In the genomic region with DNA sequence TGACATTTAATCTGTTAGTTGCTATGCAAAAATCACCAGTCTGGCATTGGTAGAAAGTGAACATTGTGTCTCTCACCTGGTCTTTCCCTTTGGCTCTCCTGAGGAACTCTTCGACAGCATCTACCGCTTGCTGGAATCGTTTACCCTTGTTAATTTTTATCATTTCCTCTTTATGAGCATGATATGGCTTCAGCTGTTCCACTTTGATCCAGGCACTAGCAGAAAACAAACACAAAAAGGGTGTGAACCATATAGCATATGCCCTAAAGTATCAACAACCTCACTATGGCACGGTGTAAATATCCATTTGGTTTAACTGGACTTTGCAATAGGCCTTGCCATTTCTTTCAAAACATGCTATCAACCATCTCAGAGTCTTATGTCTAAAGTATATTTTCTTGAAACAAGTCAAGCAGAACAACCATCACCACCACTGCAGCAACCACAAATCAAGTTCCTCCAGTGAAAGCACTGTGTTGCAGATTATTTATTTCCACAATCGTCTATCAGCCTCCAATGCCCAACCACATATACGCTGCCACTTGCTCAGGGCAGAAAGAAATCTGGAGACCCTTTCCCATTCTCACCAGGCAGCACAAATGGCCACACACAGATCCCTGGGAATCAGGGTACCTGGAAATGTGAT, we compare ENCODE assay signal across 23 cellular contexts. TPM values are rescaled to one million over a fixed set of nuclear protein-coding genes. Genes with fewer than 3 reads are reported as not detected.
A peak's percentile ranks its signal among the peaks of the same experiment; 100 is the strongest.
DNase-seq lines count a peak whose midpoint lies in the region; ATAC-seq, FAIRE-seq and TF ChIP-seq lines count a peak whose summit lies in the region.
"Had no signal": no experiment of that assay in that cellular context is flagged by ENCODE, and none has a peak within 500 bp of the region (broad histone marks: within the 10 kb centered on the region; RNA-seq: fewer than 3 reads in every experiment).

No MANE protein-coding gene starts in this region.

- peaks cover 40% of the 10 kb centered on the region for H3K36me3 ChIP-seq in CD8-positive, alpha-beta T cell (ENCODE audit: insufficient read depth, low read length)
- peaks cover 13 to 22% of the 10 kb centered on the region in 2 donors for H3K36me3 ChIP-seq in small intestine (ENCODE audit: control insufficient read depth in 2 of 2, insufficient read depth in 2 of 2, low read length in 2 of 2)

- no peak overlapping the region for H3K4me3 Mint-ChIP-seq in CD8-positive, alpha-beta T cell
- H3K4me3 Mint-ChIP-seq in memory B cell = peak overlapping the region; percentile 44
- H3K4me3 Mint-ChIP-seq: GM23338 had no signal

- H3K27ac ChIP-seq in CD8-positive, alpha-beta T cell (ENCODE audit: low read depth, low read length) = no peak overlapping the region
- H3K27ac ChIP-seq in VCaP (peak overlapping the region; percentile 56; the same call in 1 of the 2 replicates), small intestine (ENCODE audit: low read depth in 1 of 2, low read length in 1 of 2) (no peak overlapping the region)
- H3K27ac ChIP-seq: BLaER1 treated with 17β-estradiol and CSF1 and Interleukin-3, amounts not matched to agents 10 nM and 100 nM had no signal

- no peaks in the 10 kb centered on the region for H3K27me3 Mint-ChIP-seq in CD8-positive, alpha-beta T cell (ENCODE audit: low read depth)
- H3K27me3 Mint-ChIP-seq in memory B cell = no peaks in the 10 kb centered on the region
- H3K27me3 Mint-ChIP-seq: CD4-positive, alpha-beta memory T cell had no signal

- whole genome bisulfite sequencing in small intestine, 3 donors = 25 to 63% (median 48%) methylated on average over 6 of the region's 6 CpGs

- no peak for DNase-seq in CD8-positive, alpha-beta T cell
- DNase-seq in memory B cell (ENCODE audit: low spot score in 2 of 2) (no peak), small intestine (peak; percentile 59), KG1 (lab: John Stamatoyannopoulos, UW) (no peak)
- DNase-seq: KBM-7; NCI-H1105; NCI-H2029 treated with DMSO at 0.1 percent for 48 hours; NCI-H226; NCI-H524; NCI-H774; NK-92 treated with Interleukin-12 subunit alpha and Interleukin-12 subunit beta, amount 100 ng/mL, for 24 hours; SIG-M5 had no signal

- H3K4me1 ChIP-seq in CD8-positive, alpha-beta T cell (ENCODE audit: insufficient read depth, low read length) = no peaks in the 10 kb centered on the region
- H3K4me1 ChIP-seq in small intestine (ENCODE audit: control insufficient read depth in 2 of 2, insufficient read depth in 1 of 2, low read depth in 1 of 2, low read length in 1 of 2) = no peaks in the 10 kb centered on the region
- H3K4me1 ChIP-seq: HAP-1 had no signal

- H3K27me3 ChIP-seq in CD8-positive, alpha-beta T cell (ENCODE audit: insufficient read depth, low read length) = no peaks in the 10 kb centered on the region
- H3K27me3 ChIP-seq in small intestine (ENCODE audit: control insufficient read depth in 2 of 2, insufficient read depth in 2 of 2, low read length in 2 of 2) = no peaks in the 10 kb centered on the region
- H3K27me3 ChIP-seq: BLaER1 treated with 17β-estradiol and CSF1 and Interleukin-3, amounts not matched to agents 10 nM and 100 nM had no signal

- H3K4me1 Mint-ChIP-seq in CD8-positive, alpha-beta T cell (ENCODE audit: low read depth) = peaks cover 10% of the 10 kb centered on the region
- H3K4me1 Mint-ChIP-seq in memory B cell = peaks cover 11% of the 10 kb centered on the region
- H3K4me1 Mint-ChIP-seq: GM23338 had no signal

- FAIRE-seq in small intestine (lab: Jason Lieb, UNC) = no peak
- FAIRE-seq: GM12891 had no signal

- H3K9me3 ChIP-seq in CD8-positive, alpha-beta T cell (ENCODE audit: low read length) = no peaks in the 10 kb centered on the region
- no peaks in the 10 kb centered on the region for H3K9me3 ChIP-seq in small intestine (ENCODE audit: control insufficient read depth, low read depth)
- H3K9me3 ChIP-seq: BLaER1 treated with 17β-estradiol and CSF1 and Interleukin-3, amounts not matched to agents 10 nM and 100 nM; HAP-1 had no signal

- H3K27ac Mint-ChIP-seq in CD8-positive, alpha-beta T cell = peak overlapping the region; percentile 49
- peak overlapping the region; percentile 89 for H3K27ac Mint-ChIP-seq in memory B cell
- H3K27ac Mint-ChIP-seq: GM23338 had no signal

- no peak for TF ChIP-seq CTCF in CD8-positive, alpha-beta T cell (IDR thresholded peaks at IDR 0.05)
- no peak for TF ChIP-seq CTCF in VCaP (conservative IDR thresholded peaks at IDR 0.05)

- no peak overlapping the region for H3K4me3 ChIP-seq in CD8-positive, alpha-beta T cell (ENCODE audit: low read depth, low read length)
- H3K4me3 ChIP-seq in small intestine (ENCODE audit: low read depth in 1 of 2, low read length in 2 of 2) = no peak overlapping the region
- H3K4me3 ChIP-seq: BLaER1 treated with 17β-estradiol and CSF1 and Interleukin-3, amounts not matched to agents 10 nM and 100 nM; GM23338; HAP-1 had no signal

- peaks cover 82% of the 10 kb centered on the region for H3K36me3 Mint-ChIP-seq in CD8-positive, alpha-beta T cell
- H3K36me3 Mint-ChIP-seq in memory B cell = peaks cover 37% of the 10 kb centered on the region

- H3K9me3 Mint-ChIP-seq in CD8-positive, alpha-beta T cell = no peaks in the 10 kb centered on the region
- H3K9me3 Mint-ChIP-seq in memory B cell = no peaks in the 10 kb centered on the region
- H3K9me3 Mint-ChIP-seq: CD4-positive, alpha-beta memory T cell; GM23338 had no signal

- intact Hi-C loops in CD8-positive, alpha-beta T cell (cut with DNase I, micrococcal nuclease) = no loop called here

- POLR2A ChIA-PET in CD8-positive, alpha-beta T cell (lab: Charles Lee) = no interaction called here

- CTCF ChIA-PET in CD8-positive, alpha-beta T cell (lab: Charles Lee) = no interaction called here

- ATAC-seq in CD8-positive, alpha-beta T cell = no peak
- peak; percentile 65 for ATAC-seq in memory B cell (ENCODE audit: low read depth)
- no peak for ATAC-seq in GM21447 (IDR thresholded peaks at IDR 0.05; ENCODE audit: unreplicated experiment)
- ATAC-seq in GM21717 (IDR thresholded peaks at IDR 0.05; ENCODE audit: unreplicated experiment) = no peak
- ATAC-seq: GM23338, Panc1 had no signal

RNA-seq across cellular contexts. Expression of a gene that starts 14.3 kb away (rescaled TPM):
- total RNA-seq in CD8-positive, alpha-beta T cell = 10 to 100 TPM; 71.8 to 76.7 TPM
- 10 to 100 TPM; 43.0 to 66.9 (median 60.2) TPM for polyA plus RNA-seq in small intestine

RNA-seq across cellular contexts. Expression of a gene that starts 14.5 kb away (rescaled TPM):
- total RNA-seq in CD8-positive, alpha-beta T cell = 10 to 100 TPM; 57.1 to 65.3 TPM
- polyA plus RNA-seq in small intestine = 10 to 100 TPM; 12.3 to 19.8 (median 13.8) TPM

RNA-seq across cellular contexts. Expression of a gene that starts 30.4 kb away (rescaled TPM):
- 1 to 10 TPM; 7.9 to 8.6 TPM for total RNA-seq in CD8-positive, alpha-beta T cell
- 10 to 100 TPM; 28.6 to 84.1 (median 31.0) TPM for polyA plus RNA-seq in small intestine

RNA-seq across cellular contexts. Expression of a gene that starts 37.7 kb away (rescaled TPM):
- total RNA-seq in CD8-positive, alpha-beta T cell = not detected
- 1,000 to 10,000 TPM in 1 of 3 donors, 100 to 1,000 TPM in 2; 603 to 1,710 (median 839) TPM for polyA plus RNA-seq in small intestine
- total RNA-seq: CD4-positive, alpha-beta memory T cell; G401; GM23338; HT1080 had no signal
- polyA plus RNA-seq: CD4-positive, alpha-beta memory T cell had no signal

RNA-seq across cellular contexts. Expression of a gene that starts 44.7 kb away (rescaled TPM):
- total RNA-seq in CD8-positive, alpha-beta T cell = under 1 TPM in 1 of 2 experiments, not detected in 1; 0.72 TPM
- not detected for polyA plus RNA-seq in small intestine
- total RNA-seq: CD4-positive, alpha-beta memory T cell; G401; GM23338; HT1080 had no signal
- polyA plus RNA-seq: CD4-positive, alpha-beta memory T cell; GM23338 had no signal
